Comparison of ENCODE assay signal across 11 cellular contexts in genomic region chr1:18770799-18771198, GRCh38.
"Had no signal": no experiment of that assay in that cellular context is flagged by ENCODE, and none has a peak within 500 bp of the region (broad histone marks: within the 10 kb centered on the region; RNA-seq: fewer than 3 reads in every experiment).

No MANE protein-coding gene starts in this region.

- H3K4me2 ChIP-seq: GM23338 had no signal

- H3K4me1 ChIP-seq: HAP-1 had no signal

- H3K4me3 ChIP-seq: GM23248, GM23338, HAP-1 had no signal

- H3K9me3 ChIP-seq: HAP-1 had no signal

- ATAC-seq: GM23338, HCT116 had no signal

- H2AFZ ChIP-seq: GM23248, GM23338 had no signal

- FAIRE-seq: H1, H54 had no signal

- H3K9ac ChIP-seq: GM23248 had no signal

- DNase-seq: GM23248, GOT3, H7, H9, HCEC 1CT, HFFc6 had no signal

- H3K36me3 ChIP-seq: HAP-1 had no signal

- H3K27ac ChIP-seq: GM23248 had no signal
